ENCODE assay signal across 8 cellular contexts in the genomic region with DNA sequence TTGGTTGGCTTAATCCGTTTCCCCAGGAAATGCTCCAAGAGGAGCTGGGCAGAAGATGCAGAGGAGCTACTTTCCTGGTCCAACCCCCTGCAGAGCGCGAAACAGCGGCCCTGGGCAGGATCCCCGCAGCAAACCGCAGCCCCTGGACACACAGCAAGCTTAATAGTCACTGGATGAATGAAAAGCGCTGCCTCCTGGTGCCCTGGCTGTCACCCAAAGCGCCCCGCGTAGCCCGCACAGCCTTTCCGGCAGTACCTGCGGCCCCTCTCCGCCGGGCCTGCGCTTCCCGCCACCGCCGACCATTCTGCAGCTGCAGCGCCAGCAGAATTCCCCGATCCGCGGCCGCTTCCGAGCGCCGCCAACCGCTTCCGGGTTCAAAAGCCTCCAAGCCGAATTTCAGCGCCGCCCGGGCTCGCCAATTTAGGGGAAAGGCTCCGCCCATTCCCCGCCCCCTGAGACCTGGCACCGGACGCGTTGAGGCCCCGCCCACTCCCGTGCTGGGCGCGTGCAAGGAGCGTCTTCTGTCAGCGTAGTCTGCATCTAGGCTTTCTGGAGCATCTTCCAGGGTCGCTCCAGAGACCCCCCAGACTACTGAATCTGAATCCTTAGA.
DNase-seq lines count a peak whose midpoint lies in the region; ATAC-seq and TF ChIP-seq lines count a peak whose summit lies in the region.

A gene (minus strand): TSS at position 370 of the 610 bp plus-strand sequence. CDS start 67 bp downstream, at position 303.

- peak; percentile 92 for ATAC-seq in GM18520 (IDR thresholded peaks at IDR 0.05; ENCODE audit: unreplicated experiment)
- ATAC-seq in HG03064 (IDR thresholded peaks at IDR 0.05; ENCODE audit: low read depth, unreplicated experiment) = peak; percentile 93

- in situ Hi-C loops in brain microvascular endothelial cell (cut with HindIII; ENCODE audit: low pct_ligation_motif_present, low sequenced_read_pairs) = no loop called here

- peak; percentile 57 for DNase-seq in 8988T
- peak; percentile 66 for DNase-seq in NCI-H2107 treated with DMSO at 0.1 percent for 48 hours (lab: John Stamatoyannopoulos, UW; ENCODE audit: unreplicated experiment)
- peak; percentile 94 for DNase-seq in UCSD-AML1 (lab: John Stamatoyannopoulos, UW; ENCODE audit: unreplicated experiment)
- peak; percentile 61 for DNase-seq in brain microvascular endothelial cell
- DNase-seq in iPS DF 4.7 (ENCODE audit: extremely low read depth, low spot score) = peak; percentile 60
- DNase-seq in skeletal muscle cell (ENCODE audit: low read depth) = peak; percentile 47

- H3K36me3 ChIP-seq in brain microvascular endothelial cell (replicated peaks) = no peaks in the 10 kb centered on the region

- no peak for TF ChIP-seq CTCF in brain microvascular endothelial cell (IDR thresholded peaks at IDR 0.05; ENCODE audit: low read depth, low read length, missing control alignments)

- H3K4me3 ChIP-seq in brain microvascular endothelial cell (ENCODE audit: low read depth, low read length) = peak within 1 kb of the TSS; percentile 92
- peak within 1 kb of the TSS; percentile 81 for H3K4me3 ChIP-seq in skeletal muscle cell (ENCODE audit: low read depth, low read length)

- H3K27ac ChIP-seq in brain microvascular endothelial cell = no peak within 1 kb of the TSS

- H3K27me3 ChIP-seq in brain microvascular endothelial cell (replicated peaks) = no peaks in the 10 kb centered on the region
